ENCODE assay signal across 23 cellular contexts in the genomic region with DNA sequence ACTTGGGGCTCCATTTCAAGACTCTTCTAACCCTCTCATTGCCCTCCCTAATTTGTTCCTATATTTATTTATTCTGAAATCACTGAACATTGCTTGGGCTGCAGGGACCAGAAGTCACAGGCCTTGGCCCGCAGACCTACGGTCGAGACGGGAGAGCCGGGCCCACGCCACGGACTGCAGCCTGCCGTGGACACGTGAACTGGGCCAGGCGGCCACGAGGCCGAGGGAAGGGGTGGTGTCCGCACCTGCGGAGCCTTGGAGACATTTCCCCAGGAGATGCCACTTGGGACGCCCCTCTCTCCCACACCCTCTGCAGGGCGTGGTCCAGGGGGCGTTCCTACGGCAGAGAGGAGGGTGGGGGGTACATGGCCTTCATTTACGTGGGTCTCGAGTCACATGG.
"Had no signal": no experiment of that assay in that cellular context is flagged by ENCODE, and none has a peak within 500 bp of the region (broad histone marks: within the 10 kb centered on the region; RNA-seq: fewer than 3 reads in every experiment).

No MANE protein-coding gene starts in this region.

- FAIRE-seq: colon, TTC549 had no signal

- H3K9me3 Mint-ChIP-seq: activated naive CD8-positive, alpha-beta T cell treated with anti-CD3 and anti-CD28 coated beads for 36 hours had no signal

- DNase-seq: activated CD4-positive, alpha-beta T cell treated with anti-CD3 and anti-CD28 coated beads, Interleukin-2, amount 50 U/mL, for 4 hours; activated effector memory CD4-positive, alpha-beta T cell treated with Interleukin-2 at 50 U/mL for 16 hours; activated T-cell treated with anti-CD3 and anti-CD28 coated beads for 4 hours; aorta; dermis blood vessel endothelial cell; effector CD4-positive, alpha-beta T cell; foreskin keratinocyte; hypothalamus; midbrain; nucleus accumbens; uterus had no signal

- H3K27ac Mint-ChIP-seq: activated naive CD8-positive, alpha-beta T cell treated with anti-CD3 and anti-CD28 coated beads for 36 hours; naive thymus-derived CD4-positive, alpha-beta T cell had no signal

- H3K4me1 Mint-ChIP-seq: activated naive CD8-positive, alpha-beta T cell treated with anti-CD3 and anti-CD28 coated beads for 36 hours had no signal

- H3K27me3 ChIP-seq: adrenal gland, body of pancreas, foreskin keratinocyte, right atrium auricular region, uterus had no signal

- H3K36me3 ChIP-seq: adrenal gland, esophagus muscularis mucosa, heart left ventricle, right atrium auricular region, thoracic aorta, uterus had no signal

- H3K4me1 ChIP-seq: adrenal gland, body of pancreas, foreskin keratinocyte, parathyroid adenoma, right atrium auricular region, uterus had no signal

- H3K9me3 ChIP-seq: adrenal gland, body of pancreas, heart left ventricle, right atrium auricular region, thoracic aorta, uterus had no signal

- H2AFZ ChIP-seq: parathyroid adenoma had no signal

- H3K4me3 Mint-ChIP-seq: activated naive CD8-positive, alpha-beta T cell treated with anti-CD3 and anti-CD28 coated beads for 36 hours; naive thymus-derived CD4-positive, alpha-beta T cell had no signal

- H3K9ac ChIP-seq: parathyroid adenoma had no signal

- H3K36me3 Mint-ChIP-seq: activated naive CD8-positive, alpha-beta T cell treated with anti-CD3 and anti-CD28 coated beads for 36 hours; naive thymus-derived CD4-positive, alpha-beta T cell had no signal

- H3K27ac ChIP-seq: adrenal gland, body of pancreas, esophagus muscularis mucosa, foreskin keratinocyte, heart left ventricle, parathyroid adenoma, right atrium auricular region, thoracic aorta, uterus, VCaP had no signal

- H3K79me2 ChIP-seq: parathyroid adenoma had no signal

- H3K4me3 ChIP-seq: adrenal gland, body of pancreas, esophagus muscularis mucosa, heart left ventricle, right atrium auricular region, thoracic aorta, uterus had no signal
